In the genomic region with DNA sequence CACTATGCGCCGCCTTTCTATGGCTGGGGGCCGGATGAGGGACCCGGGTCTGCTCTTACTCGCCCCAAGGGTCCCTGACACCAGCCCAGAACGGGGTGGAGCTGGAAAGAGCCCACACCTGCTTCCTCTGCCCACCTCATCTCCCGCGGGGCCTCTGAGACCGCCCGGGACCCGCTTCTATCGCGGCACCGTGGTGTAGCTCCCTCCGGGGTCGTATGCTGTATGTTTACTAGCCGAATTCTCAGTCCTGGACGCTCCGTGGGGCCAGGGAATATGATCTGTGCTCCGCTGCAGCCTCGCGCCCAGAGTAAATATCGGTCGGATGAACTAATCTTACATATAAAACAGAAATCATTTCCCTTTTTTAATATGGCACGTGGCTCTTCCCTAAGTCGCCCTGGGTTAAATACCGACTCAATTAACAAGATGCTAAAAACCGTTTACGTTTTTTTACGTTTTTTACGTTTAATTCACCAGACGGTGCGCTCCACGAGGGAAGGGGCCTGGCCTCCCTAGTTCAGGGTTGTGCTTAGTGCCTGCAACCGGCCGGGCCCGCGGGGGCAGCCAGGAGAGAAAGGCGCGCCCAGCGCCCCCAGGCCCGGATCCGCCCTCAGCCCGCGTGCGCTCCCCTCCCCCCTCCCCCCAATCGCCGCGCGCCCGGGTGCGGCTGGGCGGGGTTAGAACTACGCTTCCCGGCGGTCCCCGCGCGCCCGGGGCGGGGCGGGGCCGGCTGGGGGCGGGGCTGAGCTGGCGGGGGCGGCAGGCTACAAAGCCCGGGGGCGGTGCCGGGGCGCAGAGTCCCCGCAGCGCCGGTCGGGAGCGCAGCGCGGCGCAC, we compare ENCODE assay signal across 1 cellular context.
A peak's percentile ranks its signal among the peaks of the same experiment; 100 is the strongest.
TF ChIP-seq lines count a peak whose summit lies in the region.

A gene (plus strand): TSS at position 793 of the 835 bp plus-strand sequence. CDS start 186 bp downstream, outside the sequence.

TF ChIP-seq in WTC11, 78 proteins besides CTCF, POLR2A, EP300 and RAD21 (continued from another document):
- TF ChIP-seq, protein P1, sequence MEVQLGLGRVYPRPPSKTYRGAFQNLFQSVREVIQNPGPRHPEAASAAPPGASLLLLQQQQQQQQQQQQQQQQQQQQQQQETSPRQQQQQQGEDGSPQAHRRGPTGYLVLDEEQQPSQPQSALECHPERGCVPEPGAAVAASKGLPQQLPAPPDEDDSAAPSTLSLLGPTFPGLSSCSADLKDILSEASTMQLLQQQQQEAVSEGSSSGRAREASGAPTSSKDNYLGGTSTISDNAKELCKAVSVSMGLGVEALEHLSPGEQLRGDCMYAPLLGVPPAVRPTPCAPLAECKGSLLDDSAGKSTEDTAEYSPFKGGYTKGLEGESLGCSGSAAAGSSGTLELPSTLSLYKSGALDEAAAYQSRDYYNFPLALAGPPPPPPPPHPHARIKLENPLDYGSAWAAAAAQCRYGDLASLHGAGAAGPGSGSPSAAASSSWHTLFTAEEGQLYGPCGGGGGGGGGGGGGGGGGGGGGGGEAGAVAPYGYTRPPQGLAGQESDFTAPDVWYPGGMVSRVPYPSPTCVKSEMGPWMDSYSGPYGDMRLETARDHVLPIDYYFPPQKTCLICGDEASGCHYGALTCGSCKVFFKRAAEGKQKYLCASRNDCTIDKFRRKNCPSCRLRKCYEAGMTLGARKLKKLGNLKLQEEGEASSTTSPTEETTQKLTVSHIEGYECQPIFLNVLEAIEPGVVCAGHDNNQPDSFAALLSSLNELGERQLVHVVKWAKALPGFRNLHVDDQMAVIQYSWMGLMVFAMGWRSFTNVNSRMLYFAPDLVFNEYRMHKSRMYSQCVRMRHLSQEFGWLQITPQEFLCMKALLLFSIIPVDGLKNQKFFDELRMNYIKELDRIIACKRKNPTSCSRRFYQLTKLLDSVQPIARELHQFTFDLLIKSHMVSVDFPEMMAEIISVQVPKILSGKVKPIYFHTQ (CRISPR knock-in tag; IDR thresholded peaks at IDR 0.05), result no peak
- TF ChIP-seq PRRX2 (CRISPR knock-in tag; IDR thresholded peaks at IDR 0.05) (no peak), SMAD4 (CRISPR knock-in tag; IDR thresholded peaks at IDR 0.05) (no peak), ZNF263 (CRISPR knock-in tag; IDR thresholded peaks at IDR 0.05; ENCODE audit: low read depth) (no peak), NFYB (CRISPR knock-in tag; conservative IDR thresholded peaks at IDR 0.05; ENCODE audit: low read depth) (no peak), NR1H2 (CRISPR knock-in tag; IDR thresholded peaks at IDR 0.05) (no peak), MYBL2 (CRISPR knock-in tag; IDR thresholded peaks at IDR 0.05) (0 out of 2 replicates have a peak, but pooled peaks have one; percentile 27)
- TF ChIP-seq, protein P2, sequence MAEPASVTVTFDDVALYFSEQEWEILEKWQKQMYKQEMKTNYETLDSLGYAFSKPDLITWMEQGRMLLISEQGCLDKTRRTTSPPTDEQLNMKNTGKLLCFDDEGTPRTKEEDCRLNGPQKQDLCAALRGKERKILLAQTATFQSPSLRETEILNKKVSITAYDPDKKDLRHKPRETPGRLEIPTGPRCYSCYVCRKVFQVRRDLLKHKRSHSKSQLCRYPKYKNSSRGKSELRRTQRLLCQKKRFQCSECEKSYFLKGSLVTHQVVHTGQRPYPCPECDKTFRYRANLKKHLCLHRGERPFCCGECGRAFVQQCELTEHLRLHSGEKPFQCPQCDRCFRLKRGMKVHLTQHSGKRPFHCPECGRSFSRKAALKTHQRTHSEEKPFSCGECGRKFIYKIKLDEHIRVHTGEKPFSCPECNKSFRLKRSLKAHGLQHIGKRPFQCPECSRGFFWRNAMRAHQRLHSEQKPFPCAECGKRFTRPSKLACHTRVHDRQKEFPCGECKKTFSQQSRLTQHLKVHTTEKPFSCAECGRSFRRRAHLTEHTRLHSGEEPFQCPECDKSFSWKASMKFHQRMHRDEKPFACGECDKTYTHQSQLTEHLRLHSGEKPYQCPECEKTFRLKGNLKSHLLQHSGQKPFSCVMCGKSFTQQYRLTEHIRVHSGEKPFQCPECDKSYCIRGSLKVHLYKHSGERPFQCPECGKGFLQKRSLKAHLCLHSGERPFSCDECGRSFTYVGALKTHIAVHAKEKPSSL (CRISPR knock-in tag; conservative IDR thresholded peaks at IDR 0.05), result no peak
- TF ChIP-seq, protein P3, sequence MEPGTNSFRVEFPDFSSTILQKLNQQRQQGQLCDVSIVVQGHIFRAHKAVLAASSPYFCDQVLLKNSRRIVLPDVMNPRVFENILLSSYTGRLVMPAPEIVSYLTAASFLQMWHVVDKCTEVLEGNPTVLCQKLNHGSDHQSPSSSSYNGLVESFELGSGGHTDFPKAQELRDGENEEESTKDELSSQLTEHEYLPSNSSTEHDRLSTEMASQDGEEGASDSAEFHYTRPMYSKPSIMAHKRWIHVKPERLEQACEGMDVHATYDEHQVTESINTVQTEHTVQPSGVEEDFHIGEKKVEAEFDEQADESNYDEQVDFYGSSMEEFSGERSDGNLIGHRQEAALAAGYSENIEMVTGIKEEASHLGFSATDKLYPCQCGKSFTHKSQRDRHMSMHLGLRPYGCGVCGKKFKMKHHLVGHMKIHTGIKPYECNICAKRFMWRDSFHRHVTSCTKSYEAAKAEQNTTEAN (CRISPR knock-in tag; IDR thresholded peaks at IDR 0.05), result no peak
